ENCODE assay signal across 11 cellular contexts in the genomic region with DNA sequence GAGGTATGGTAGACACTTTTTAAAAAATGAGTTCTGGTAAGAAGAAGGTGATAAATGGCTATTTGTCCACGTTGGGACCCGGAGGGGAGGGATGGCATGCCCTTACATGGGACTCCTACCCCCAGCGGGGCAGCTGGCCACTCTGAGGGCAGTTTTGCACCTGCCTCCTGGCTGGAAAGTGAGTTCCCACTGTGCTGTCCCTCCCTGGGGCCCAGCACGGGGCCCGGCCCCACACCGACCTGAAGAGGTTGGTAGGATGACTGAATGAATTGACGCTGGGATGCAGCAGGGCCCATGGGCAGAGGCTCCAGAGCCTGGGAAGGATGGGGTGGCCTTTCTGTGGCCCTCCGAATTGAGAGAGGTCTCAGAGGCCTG. TPM values are rescaled to one million over a fixed set of nuclear protein-coding genes. Genes with fewer than 3 reads are reported as not detected.
DNase-seq lines count a peak whose midpoint lies in the region; ATAC-seq and TF ChIP-seq lines count a peak whose summit lies in the region.
"Had no signal": no experiment of that assay in that cellular context is flagged by ENCODE, and none has a peak within 500 bp of the region (broad histone marks: within the 10 kb centered on the region; RNA-seq: fewer than 3 reads in every experiment).

No MANE protein-coding gene starts in this region.

- CTCF ChIA-PET in WTC11 (lab: Charles Lee) = no interaction called here

- no peaks in the 10 kb centered on the region; the same call in 1 of the 2 replicates for H3K79me2 ChIP-seq in GM23338 (replicated peaks; ENCODE audit: insufficient read depth)
- H3K79me2 ChIP-seq in Karpas-422 (ENCODE audit: low read length) = no peaks in the 10 kb centered on the region

- H3K9me2 ChIP-seq in GM23338 (ENCODE audit: insufficient read depth) (no peaks in the 10 kb centered on the region), Karpas-422 (replicated peaks; ENCODE audit: insufficient read depth, low read length) (no peaks in the 10 kb centered on the region)

- H3K4me1 ChIP-seq in GM23338 (ENCODE audit: insufficient read depth) = peaks cover 8% of the 10 kb centered on the region; the same call in 1 of the 2 replicates
- no peaks in the 10 kb centered on the region for H3K4me1 ChIP-seq in iPS-15b (ENCODE audit: control insufficient read depth, insufficient read depth, low read length)
- peaks cover 17 to 33% (median 32%) of the 10 kb centered on the region in 3 donors for H3K4me1 ChIP-seq in skeletal muscle tissue (ENCODE audit: control insufficient read depth in 3 of 3, insufficient read depth in 3 of 3, low read length in 3 of 3)
- no peaks in the 10 kb centered on the region for H3K4me1 ChIP-seq in HAP-1
- H3K4me1 ChIP-seq in Karpas-422 (ENCODE audit: low read length) = peaks cover 24% of the 10 kb centered on the region

- H3K4me3 ChIP-seq in GM23338 (peak overlapping the region; percentile 87), iPS-15b (ENCODE audit: low read depth, low read length) (peak overlapping the region; percentile 54), skeletal muscle tissue (ENCODE audit: low read length in 3 of 3) (no peak overlapping the region), HAP-1 (no peak overlapping the region), Karpas-422 (ENCODE audit: low read length) (no peak overlapping the region)

- POLR2A ChIA-PET in WTC11 (lab: Charles Lee) = no interaction called here

- H4K20me1 ChIP-seq in GM23338 (replicated peaks; ENCODE audit: insufficient read depth) (no peaks in the 10 kb centered on the region), Karpas-422 (ENCODE audit: insufficient read depth, low read depth, low read length) (no peaks in the 10 kb centered on the region)

- H3K4me3 Mint-ChIP-seq in GM23338 = peak overlapping the region; percentile 63
- H3K4me3 Mint-ChIP-seq in WTC11 = peak overlapping the region; percentile 69

- H2AFZ ChIP-seq in GM23338 = peak overlapping the region; percentile 95
- no peak overlapping the region for H2AFZ ChIP-seq in Karpas-422 (ENCODE audit: low read length)

- H3K4me1 Mint-ChIP-seq in GM23338 (peaks cover 20% of the 10 kb centered on the region), WTC11 (peaks cover 15% of the 10 kb centered on the region)

- H3K27ac Mint-ChIP-seq in GM23338 (no peak overlapping the region), WTC11 (no peak overlapping the region)

- peaks cover 16% of the 10 kb centered on the region for H3K27me3 Mint-ChIP-seq in GM23338 (ENCODE audit: insufficient read depth, low read depth, poor library complexity)
- peaks cover 27% of the 10 kb centered on the region for H3K27me3 Mint-ChIP-seq in WTC11 (ENCODE audit: low read depth)

- H3K27me3 ChIP-seq in GM23338 (ENCODE audit: insufficient read depth) (peaks cover 9% of the 10 kb centered on the region; the same call in 1 of the 2 replicates), iPS-15b (ENCODE audit: control insufficient read depth, insufficient read depth, low read length) (peaks cover 22% of the 10 kb centered on the region), skeletal muscle tissue (ENCODE audit: control insufficient read depth in 3 of 3, insufficient read depth in 3 of 3, low read length in 3 of 3) (peaks cover 10 to 16% (median 14%) of the 10 kb centered on the region in 3 donors), HAP-1 (ENCODE audit: low read depth) (no peaks in the 10 kb centered on the region), Karpas-422 (ENCODE audit: low read length) (no peaks in the 10 kb centered on the region)

- H3K9me3 Mint-ChIP-seq in GM23338 (no peaks in the 10 kb centered on the region), WTC11 (no peaks in the 10 kb centered on the region)

- in situ Hi-C loops in HAP-1 (cut with MboI; ENCODE audit: low sequenced_read_pairs) = no loop called here

- H3F3A ChIP-seq in GM23338 (replicated peaks; ENCODE audit: low read depth) = no peaks in the 10 kb centered on the region

- no peaks in the 10 kb centered on the region for H3K9me3 ChIP-seq in iPS-15b (ENCODE audit: control insufficient read depth, insufficient read depth, low read length)
- no peaks in the 10 kb centered on the region for H3K9me3 ChIP-seq in skeletal muscle tissue (ENCODE audit: control insufficient read depth in 3 of 3, low read length in 3 of 3)
- no peaks in the 10 kb centered on the region for H3K9me3 ChIP-seq in HAP-1
- H3K9me3 ChIP-seq in Karpas-422 (ENCODE audit: low read length) = no peaks in the 10 kb centered on the region

- H3K4me2 ChIP-seq in GM23338 = peak overlapping the region; percentile 79
- no peak overlapping the region for H3K4me2 ChIP-seq in Karpas-422 (ENCODE audit: low read depth, low read length, poor library complexity, severe bottlenecking)

- no peak overlapping the region for H3K9ac ChIP-seq in iPS-15b (ENCODE audit: low read depth, low read length)
- no peak overlapping the region for H3K9ac ChIP-seq in skeletal muscle tissue (ENCODE audit: low read depth in 1 of 3, low read length in 3 of 3)
- H3K9ac ChIP-seq in Karpas-422 (ENCODE audit: low read length) = no peak overlapping the region

- H3K36me3 ChIP-seq in GM23338 (ENCODE audit: insufficient read depth) (no peaks in the 10 kb centered on the region), iPS-15b (ENCODE audit: control insufficient read depth, insufficient read depth, low read length) (peaks cover 5% of the 10 kb centered on the region), skeletal muscle tissue (ENCODE audit: control insufficient read depth in 3 of 3, insufficient read depth in 3 of 3, low read length in 3 of 3) (no peaks in the 10 kb centered on the region), HAP-1 (replicated peaks) (no peaks in the 10 kb centered on the region), Karpas-422 (ENCODE audit: insufficient read depth, low read length) (no peaks in the 10 kb centered on the region)

- no peak overlapping the region for H3K27ac ChIP-seq in GM23338 (ENCODE audit: low read depth)
- peak overlapping the region; percentile 75 for H3K27ac ChIP-seq in skeletal muscle tissue (ENCODE audit: low read depth, low read length)
- no peak overlapping the region for H3K27ac ChIP-seq in Karpas-422 (ENCODE audit: low read length)

- H3K36me3 Mint-ChIP-seq in GM23338 (ENCODE audit: low read depth) = peaks cover 3% of the 10 kb centered on the region; the same call in 2 of the 3 replicates
- H3K36me3 Mint-ChIP-seq in WTC11 = 0 out of 2 replicates have a peak, but pooled peaks cover 2% of the 10 kb centered on the region

- DNase-seq in GM23338 (ENCODE audit: low spot score) = no peak
- no peak for DNase-seq in WTC11 (ENCODE audit: low spot score)
- no peak for DNase-seq in HAP-1 (ENCODE audit: low spot score in 2 of 2)
- no peak for DNase-seq in Karpas-422
- DNase-seq in NCI-H1105 treated with DMSO at 0.1 percent for 48 hours (lab: John Stamatoyannopoulos, UW) = no peak
- DNase-seq: amygdala, NCI-H2171 had no signal

- peak; percentile 18 for ATAC-seq in GM23338
- no peak; the same call in 1 of the 2 replicates for ATAC-seq in WTC11
- no peak for ATAC-seq in GM18498 (IDR thresholded peaks at IDR 0.05; ENCODE audit: unreplicated experiment)

- no peak for TF ChIP-seq CTCF in GM23338 (conservative IDR thresholded peaks at IDR 0.05; ENCODE audit: low read depth in 2 of 2)
- no peak for TF ChIP-seq CTCF in WTC11 (IDR thresholded peaks at IDR 0.05)

TF ChIP-seq in WTC11, 78 proteins besides CTCF, POLR2A, EP300 and RAD21 (continues in another document):
- TF ChIP-seq FOXP1 (CRISPR knock-in tag; IDR thresholded peaks at IDR 0.05; ENCODE audit: borderline replicate concordance) = 0 out of 2 replicates have a peak, but pooled peaks have one; percentile 12

RNA-seq across cellular contexts. Expression of gene AEBP1, which starts 0.6 kb away (rescaled TPM):
- total RNA-seq in GM23338 (2014; rRNA removed; shearing (Covaris generic)) = 36.7 and 42.0 TPM in 2 replicates
- 15.1 and 16.0 TPM in 2 replicates for polyA plus RNA-seq in GM23338 (2016; fragmentation: Nextera tagmentation; extraction: Ambion mirVana)
- 50.8 to 55.5 TPM (median 52.4 TPM) in 3 replicates for total RNA-seq in WTC11 (2021)
- total RNA-seq in skeletal muscle tissue = 32.4 TPM
- 5.9 TPM in 1 of 2 replicates, not detected in the other for total RNA-seq in Karpas-422 (2014; rRNA removed; shearing (Covaris generic); ENCODE audit: low replicate concordance)

RNA-seq across cellular contexts. Expression of gene POLD2, which starts 19.8 kb away (rescaled TPM):
- total RNA-seq in GM23338 (2014; rRNA removed; shearing (Covaris generic)) = 111 and 127 TPM in 2 replicates
- polyA plus RNA-seq in GM23338 (2016; fragmentation: Nextera tagmentation; extraction: Ambion mirVana) = 101 and 108 TPM in 2 replicates
- total RNA-seq in WTC11 (2021) = 140 to 154 TPM (median 146 TPM) in 3 replicates
- total RNA-seq in skeletal muscle tissue = 64.7 TPM
- 165 and 217 TPM in 2 replicates for total RNA-seq in Karpas-422 (2014; rRNA removed; shearing (Covaris generic); ENCODE audit: low replicate concordance)

RNA-seq across cellular contexts. Expression of gene POLM, which starts 21.2 kb away (rescaled TPM):
- total RNA-seq in GM23338 (2014; rRNA removed; shearing (Covaris generic)) = 19.8 and 35.4 TPM in 2 replicates
- polyA plus RNA-seq in GM23338 (2016; fragmentation: Nextera tagmentation; extraction: Ambion mirVana) = 7.1 and 8.0 TPM in 2 replicates
- total RNA-seq in WTC11 (2021) = 20.9 to 25.3 TPM (median 24.7 TPM) in 3 replicates
- total RNA-seq in skeletal muscle tissue = 12.5 TPM
- 34.5 and 47.1 TPM in 2 replicates for total RNA-seq in Karpas-422 (2014; rRNA removed; shearing (Covaris generic); ENCODE audit: low replicate concordance)

RNA-seq across cellular contexts. Expression of gene MYL7, which starts 37.6 kb away (rescaled TPM):
- 2.4 TPM in 1 of 2 replicates, not detected in the other for total RNA-seq in GM23338 (2014; rRNA removed; shearing (Covaris generic))
- 4.8 and 8.3 TPM in 2 replicates for polyA plus RNA-seq in GM23338 (2016; fragmentation: Nextera tagmentation; extraction: Ambion mirVana)
- total RNA-seq in WTC11 (2021) = 0.39 to 1.6 TPM (median 0.90 TPM) in 3 replicates
- total RNA-seq in skeletal muscle tissue = 21.4 TPM
- total RNA-seq in Karpas-422 (2014; rRNA removed; shearing (Covaris generic); ENCODE audit: low replicate concordance) = not detected in 2 replicates
- total RNA-seq: T-helper 1 cell treated with Interleukin-12 subunit alpha and Interleukin-12 subunit beta and Interleukin-4 antibody, amounts not matched to agents 30 ng/mL and 1 ng/mL, for 36 hours had no signal

RNA-seq across cellular contexts. Expression of gene PGAM2, which starts 38.2 kb away (rescaled TPM):
- total RNA-seq in GM23338 (2014; rRNA removed; shearing (Covaris generic)) = 0.78 and 2.9 TPM in 2 replicates
- polyA plus RNA-seq in GM23338 (2016; fragmentation: Nextera tagmentation; extraction: Ambion mirVana) = 5.1 and 7.8 TPM in 2 replicates
- 2.4 to 5.6 TPM (median 3.9 TPM) in 3 replicates for total RNA-seq in WTC11 (2021)
- total RNA-seq in skeletal muscle tissue = 618 TPM
- total RNA-seq in Karpas-422 (2014; rRNA removed; shearing (Covaris generic); ENCODE audit: low replicate concordance) = 1.9 TPM in 1 of 2 replicates, not detected in the other

Comparison
In these comparisons a context has a peak if more than half of its experiments do, and no peak if none do; other contexts are left out.
1. H3K4me3 ChIP-seq: peak in GM23338 (single experiment) and iPS-15b (single experiment); none in skeletal muscle tissue (0 of 3), HAP-1 (single experiment) and Karpas-422 (single experiment).